ENCODE assay signal across 8 cellular contexts in the genomic region with DNA sequence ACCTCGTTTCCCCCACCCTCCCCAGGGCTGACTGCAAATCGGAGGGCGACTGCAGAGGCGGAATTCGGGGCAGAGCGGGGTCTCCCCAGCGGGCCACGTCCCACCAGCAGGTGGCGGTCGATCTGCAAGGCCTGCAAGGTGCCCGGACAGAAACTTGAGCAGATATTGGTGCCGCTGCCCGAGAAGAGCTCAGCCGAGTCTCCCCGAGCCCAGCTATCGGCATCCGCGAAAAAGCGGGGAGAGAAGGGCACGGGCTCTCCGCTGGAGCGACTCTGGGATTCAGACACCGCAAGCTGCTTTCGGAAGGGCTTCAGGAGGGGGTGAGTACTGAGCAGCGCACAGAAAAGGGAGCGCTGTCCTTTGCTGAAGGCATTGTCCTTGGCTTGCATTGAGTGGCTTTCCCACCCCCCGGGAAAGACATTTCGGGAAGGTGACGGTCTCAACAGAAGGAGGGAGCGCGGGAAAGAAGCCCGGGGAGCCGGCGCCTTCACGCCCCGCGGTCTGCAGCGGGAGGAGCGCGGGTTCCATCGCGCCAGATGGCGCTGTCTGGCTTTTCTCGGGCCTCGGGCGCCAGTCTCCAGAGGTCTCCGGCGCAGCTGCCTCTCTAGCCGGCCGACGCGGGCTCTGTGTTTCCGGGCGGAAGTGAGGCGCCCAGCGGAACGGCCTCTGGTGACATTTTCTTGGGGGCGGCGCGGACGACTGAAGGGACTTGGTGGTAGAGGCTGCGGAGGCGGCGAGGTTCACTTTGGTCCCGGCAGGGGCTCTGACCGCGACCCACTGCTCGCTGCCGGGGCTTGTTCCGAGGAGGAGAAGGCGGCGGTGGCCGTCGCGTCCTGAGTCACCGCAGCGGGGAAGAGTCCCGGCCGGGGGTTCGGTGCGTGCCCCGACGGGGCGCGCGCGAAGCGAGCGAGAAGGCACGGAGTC.
DNase-seq lines count a peak whose midpoint lies in the region; ATAC-seq and TF ChIP-seq lines count a peak whose summit lies in the region.

No MANE protein-coding gene starts in this region.

- peak; percentile 92 for TF ChIP-seq CTCF in OCI-LY1 (IDR thresholded peaks at IDR 0.05; ENCODE audit: low read length)
- TF ChIP-seq CTCF in mucosa of descending colon (IDR thresholded peaks at IDR 0.05) = peak; percentile 85

- H4K20me1 ChIP-seq in OCI-LY1 (ENCODE audit: insufficient read depth, low read length) = no peaks in the 10 kb centered on the region

- H3K4me3 ChIP-seq in OCI-LY1 (ENCODE audit: low read depth, low read length, poor library complexity, severe bottlenecking) (peak overlapping the region; percentile 89), mucosa of descending colon (peak overlapping the region; percentile 98)

- peak; percentile 83 for DNase-seq in DMS153 treated with DMSO at 0.1 percent for 48 hours (lab: John Stamatoyannopoulos, UW; ENCODE audit: unreplicated experiment)
- DNase-seq in HuH-7.5 (ENCODE audit: low spot score) = peak; percentile 83
- peak; percentile 93 for DNase-seq in activated T-cell treated with anti-CD3 and anti-CD28 coated beads for 24 hours (ENCODE audit: low read depth)
- DNase-seq in epithelial cell of prostate (ENCODE audit: low read depth, low spot score) = peak; percentile 54
- peak; percentile 95 to 96 (median 95) for DNase-seq in mucosa of descending colon
- peak; percentile 89 to 94 for DNase-seq in stimulated activated CD8-positive, alpha-beta memory T cell treated with anti-CD3 and anti-CD28 coated beads, Interleukin-4, amount 100 ng/mL, for 1 hour (ENCODE audit: low read depth in 2 of 2, low spot score in 1 of 2)

- no peaks in the 10 kb centered on the region for H3K9me2 ChIP-seq in OCI-LY1 (ENCODE audit: low read depth, low read length)

- H3K4me2 ChIP-seq in OCI-LY1 (ENCODE audit: low read length) = peak overlapping the region; percentile 98

- H3K27ac ChIP-seq in OCI-LY1 (ENCODE audit: low read depth, low read length, poor library complexity, severe bottlenecking) (peak overlapping the region; percentile 93), epithelial cell of prostate (peak overlapping the region; percentile 82)

- peaks cover 42% of the 10 kb centered on the region for H3K79me2 ChIP-seq in OCI-LY1 (ENCODE audit: insufficient read depth, low read length)

- H3K9me3 ChIP-seq in OCI-LY1 (ENCODE audit: low read length) (no peaks in the 10 kb centered on the region), mucosa of descending colon (no peaks in the 10 kb centered on the region)

- no peaks in the 10 kb centered on the region for H3K36me3 ChIP-seq in OCI-LY1 (ENCODE audit: insufficient read depth, low read length)
- no peaks in the 10 kb centered on the region for H3K36me3 ChIP-seq in mucosa of descending colon (ENCODE audit: low read depth)

- peak overlapping the region; percentile 87 for H2AFZ ChIP-seq in OCI-LY1 (ENCODE audit: low read length)

- no peaks in the 10 kb centered on the region for H3K27me3 ChIP-seq in OCI-LY1 (ENCODE audit: insufficient read depth, low read length)

- H3K9ac ChIP-seq in OCI-LY1 (ENCODE audit: low read length) = peak overlapping the region; percentile 95

- ATAC-seq in GM21528 (IDR thresholded peaks at IDR 0.05; ENCODE audit: low FRiP score, unreplicated experiment) (peak; percentile 81), mucosa of descending colon (peak; percentile 98)

- H3K4me1 ChIP-seq in OCI-LY1 (ENCODE audit: insufficient read depth, low read length, severe bottlenecking) (peaks cover 50% of the 10 kb centered on the region), mucosa of descending colon (ENCODE audit: low read depth) (peaks cover 10% of the 10 kb centered on the region)

- intact Hi-C loops in mucosa of descending colon (cut with DNase I, micrococcal nuclease) = loop anchor here in 1 of 2 donors (5.0 kb wide), 1 partner anchor 484 kb away; a partner anchor contains a TSS

- no peaks in the 10 kb centered on the region for H3F3A ChIP-seq in OCI-LY1 (ENCODE audit: insufficient read depth, low read length)

Comparison
In these comparisons a context has a peak if more than half of its experiments do, and no peak if none do; other contexts are left out.
1. Peak in every context shown above with its lines: DNase-seq, ATAC-seq, H3K4me3 ChIP-seq and H3K27ac ChIP-seq.